ENCODE assay signal across 18 cellular contexts in the genomic region with DNA sequence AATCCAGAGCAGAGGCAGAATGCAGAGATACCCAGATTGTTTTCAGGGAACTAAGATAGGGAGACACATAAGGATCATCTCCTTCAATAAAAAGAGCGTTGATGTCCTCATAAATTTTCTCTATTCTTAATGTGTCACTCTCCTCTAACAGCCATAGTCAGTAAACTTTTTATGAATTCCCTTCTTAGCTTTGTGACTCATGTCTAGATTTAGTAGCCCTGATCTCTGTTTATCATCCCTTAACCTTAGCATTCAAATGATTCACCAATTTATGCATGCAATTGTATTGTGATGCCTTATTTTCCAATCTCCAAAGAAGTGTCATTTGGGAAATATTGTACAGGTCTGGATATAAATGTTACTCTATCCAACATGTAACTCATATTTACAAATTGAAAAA.
"Had no signal": no experiment of that assay in that cellular context is flagged by ENCODE, and none has a peak within 500 bp of the region (broad histone marks: within the 10 kb centered on the region; RNA-seq: fewer than 3 reads in every experiment).

No MANE protein-coding gene starts in this region.

- H2AFZ ChIP-seq: parathyroid adenoma had no signal

- H3K4me1 Mint-ChIP-seq: natural killer cell; stimulated activated effector memory CD8-positive, alpha-beta T cell treated with anti-CD3 and anti-CD28 coated beads, Interleukin-12 subunit alpha, Interleukin-12 subunit beta, amount 100 ng/mL, for 72 hours had no signal

- H3K4me3 ChIP-seq: dorsolateral prefrontal cortex, lower lobe of right lung, right lobe of liver, stomach, thyroid gland, vagina had no signal

- H3K27me3 ChIP-seq: dorsolateral prefrontal cortex, neutrophil, right lobe of liver, stomach, thyroid gland, vagina had no signal

- H3K4me1 ChIP-seq: lower lobe of right lung, parathyroid adenoma, right lobe of liver, stomach, thyroid gland, vagina had no signal

- H3K36me3 Mint-ChIP-seq: natural killer cell; stimulated activated effector memory CD8-positive, alpha-beta T cell treated with anti-CD3 and anti-CD28 coated beads, Interleukin-12 subunit alpha, Interleukin-12 subunit beta, amount 100 ng/mL, for 72 hours had no signal

- H3K27ac Mint-ChIP-seq: natural killer cell; progenitor cell of endocrine pancreas; stimulated activated effector memory CD8-positive, alpha-beta T cell treated with anti-CD3 and anti-CD28 coated beads, Interleukin-12 subunit alpha, Interleukin-12 subunit beta, amount 100 ng/mL, for 72 hours had no signal

- DNase-seq: dorsolateral prefrontal cortex; effector CD4-positive, alpha-beta T cell; head of caudate nucleus; left ventricle myocardium superior; lower lobe of right lung; natural killer cell; right lobe of liver; stimulated activated CD4-positive, alpha-beta T cell treated with anti-CD3 and anti-CD28 coated beads, Interleukin-2, amount 100 ng/mL, for 24 hours; stimulated activated CD4-positive, alpha-beta T cell treated with anti-CD3 and anti-CD28 coated beads, Interleukin-4, amount 100 ng/mL, for 24 hours; stimulated activated naive CD4-positive, alpha-beta T cell treated with Interleukin-2 at 50 U/mL for 16 hours; stomach; thyroid gland; trophoblast cell had no signal

- H3K36me3 ChIP-seq: lower lobe of right lung, neutrophil, right lobe of liver, stomach, thyroid gland, vagina had no signal

- H3K27me3 Mint-ChIP-seq: progenitor cell of endocrine pancreas had no signal

- H3K9me3 ChIP-seq: lower lobe of right lung, neutrophil, right lobe of liver, thyroid gland, vagina had no signal

- H3K79me2 ChIP-seq: parathyroid adenoma had no signal

- ATAC-seq: left ventricle myocardium superior; lower lobe of right lung; natural killer cell; right lobe of liver; stimulated activated effector memory CD8-positive, alpha-beta T cell treated with anti-CD3 and anti-CD28 coated beads, Interleukin-12 subunit alpha, Interleukin-12 subunit beta, amount 100 ng/mL, for 72 hours had no signal

- H3K4me3 Mint-ChIP-seq: natural killer cell; stimulated activated effector memory CD8-positive, alpha-beta T cell treated with anti-CD3 and anti-CD28 coated beads, Interleukin-12 subunit alpha, Interleukin-12 subunit beta, amount 100 ng/mL, for 72 hours had no signal

- H3K27ac ChIP-seq: dorsolateral prefrontal cortex, lower lobe of right lung, neutrophil, parathyroid adenoma, right lobe of liver, stomach, thyroid gland, vagina had no signal
